ENCODE assay signal across 8 cellular contexts in the genomic region with DNA sequence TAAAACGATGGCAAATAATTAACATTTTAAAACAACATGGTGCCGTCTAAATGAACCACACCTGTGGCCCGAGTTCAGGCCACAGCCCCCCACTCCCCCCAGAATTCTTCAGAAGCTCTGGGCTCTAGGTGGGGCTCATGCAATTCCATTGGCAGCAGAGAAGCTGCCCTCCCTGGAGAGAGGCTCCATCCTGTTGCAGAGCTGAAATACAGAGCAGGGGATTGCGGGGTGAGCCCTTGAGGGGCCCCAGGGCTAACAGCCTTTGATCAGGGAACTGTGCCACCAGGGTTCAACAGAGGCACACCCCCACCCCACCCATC.
A peak's percentile ranks its signal among the peaks of the same experiment; 100 is the strongest.
DNase-seq lines count a peak whose midpoint lies in the region; ATAC-seq lines count a peak whose summit lies in the region.

No MANE protein-coding gene starts in this region.

- H3K9me3 Mint-ChIP-seq in natural killer cell treated with Interleukin-12 subunit alpha and Interleukin-12 subunit beta and Interleukin-15 and Interleukin-18, amount 100 ng/mL, for 72 hours: no peaks in the 10 kb centered on the region

- H3K4me1 ChIP-seq in ACC112 (ENCODE audit: control insufficient read depth, insufficient read depth, low read length, unreplicated experiment) (peaks cover 41% of the 10 kb centered on the region), Karpas-422 (ENCODE audit: low read length) (peaks cover 49% of the 10 kb centered on the region)

- H3K9me3 ChIP-seq in Karpas-422 (ENCODE audit: low read length): no peaks in the 10 kb centered on the region

- peaks cover 34 to 40% of the 10 kb centered on the region in 2 donors for H3K4me1 Mint-ChIP-seq in natural killer cell treated with Interleukin-12 subunit alpha and Interleukin-12 subunit beta and Interleukin-15 and Interleukin-18, amount 100 ng/mL, for 72 hours (ENCODE audit: low read depth in 2 of 2)

- peak overlapping the region; percentile 50 to 56 for H3K27ac Mint-ChIP-seq in natural killer cell treated with Interleukin-12 subunit alpha and Interleukin-12 subunit beta and Interleukin-15 and Interleukin-18, amount 100 ng/mL, for 72 hours

- H3K27ac ChIP-seq in ACC112 (ENCODE audit: low read depth, low read length) (peak overlapping the region; percentile 94), Karpas-422 (ENCODE audit: low read length) (peak overlapping the region; percentile 60), caudate nucleus (ENCODE audit: low read depth, low read length) (peak overlapping the region; percentile 73)

- H3K79me2 ChIP-seq in ACC112 (ENCODE audit: control insufficient read depth, insufficient read depth, low read length, unreplicated experiment) (peaks cover 27% of the 10 kb centered on the region), Karpas-422 (ENCODE audit: low read length) (peaks cover 85% of the 10 kb centered on the region)

- H2AFZ ChIP-seq in ACC112 (ENCODE audit: low read length, unreplicated experiment) (no peak overlapping the region), Karpas-422 (ENCODE audit: low read length) (no peak overlapping the region)

- H3K9me2 ChIP-seq in Karpas-422 (replicated peaks; ENCODE audit: insufficient read depth, low read length): no peaks in the 10 kb centered on the region

- no peaks in the 10 kb centered on the region for H3K36me3 ChIP-seq in ACC112 (ENCODE audit: insufficient read depth, low read length)
- peaks cover 4% of the 10 kb centered on the region; the same call in 1 of the 2 replicates for H3K36me3 ChIP-seq in Karpas-422 (ENCODE audit: insufficient read depth, low read length)

- peak overlapping the region; percentile 90 for H3K4me3 ChIP-seq in ACC112 (ENCODE audit: low read depth, low read length)
- peak overlapping the region; percentile 67 for H3K4me3 ChIP-seq in Karpas-422 (ENCODE audit: low read length)

- H3K27me3 ChIP-seq in ACC112 (ENCODE audit: insufficient read depth, low read length) (no peaks in the 10 kb centered on the region), Karpas-422 (ENCODE audit: low read length) (no peaks in the 10 kb centered on the region)

- H4K20me1 ChIP-seq in Karpas-422 (ENCODE audit: insufficient read depth, low read depth, low read length): peaks cover 18% of the 10 kb centered on the region; the same call in 1 of the 2 replicates

- no peak for ATAC-seq in natural killer cell treated with Interleukin-12 subunit alpha and Interleukin-12 subunit beta and Interleukin-15 and Interleukin-18, amount 100 ng/mL, for 72 hours
- ATAC-seq in HG03520 (IDR thresholded peaks at IDR 0.05; ENCODE audit: unreplicated experiment) (no peak), HG03521 (IDR thresholded peaks at IDR 0.05; ENCODE audit: unreplicated experiment) (no peak), HG03442 (IDR thresholded peaks at IDR 0.05; ENCODE audit: unreplicated experiment) (no peak)

- peak overlapping the region; percentile 78 for H3K4me3 Mint-ChIP-seq in natural killer cell treated with Interleukin-12 subunit alpha and Interleukin-12 subunit beta and Interleukin-15 and Interleukin-18, amount 100 ng/mL, for 72 hours

- DNase-seq in Karpas-422 (no peak), caudate nucleus (lab: John Stamatoyannopoulos, UW) (no peak), DMS114 treated with DMSO at 0.1 percent for 48 hours (lab: John Stamatoyannopoulos, UW; ENCODE audit: unreplicated experiment) (no peak)
- DNase-seq in natural killer cell treated with Interleukin-12 subunit alpha and Interleukin-12 subunit beta and Interleukin-15 and Interleukin-18, amount 100 ng/mL, for 72 hours (ENCODE audit: low spot score): no peak

- no peaks in the 10 kb centered on the region for H3K36me3 Mint-ChIP-seq in natural killer cell treated with Interleukin-12 subunit alpha and Interleukin-12 subunit beta and Interleukin-15 and Interleukin-18, amount 100 ng/mL, for 72 hours

- no peaks in the 10 kb centered on the region for H3K27me3 Mint-ChIP-seq in natural killer cell treated with Interleukin-12 subunit alpha and Interleukin-12 subunit beta and Interleukin-15 and Interleukin-18, amount 100 ng/mL, for 72 hours

- peak overlapping the region; percentile 85 for H3K4me2 ChIP-seq in Karpas-422 (ENCODE audit: low read depth, low read length, poor library complexity, severe bottlenecking)

- peak overlapping the region; percentile 71 for H3K9ac ChIP-seq in Karpas-422 (ENCODE audit: low read length)
